Comparison of ENCODE assay signal across 37 cellular contexts in genomic region chr2:114668415-114668814, GRCh38.
"Had no signal": no experiment of that assay in that cellular context is flagged by ENCODE, and none has a peak within 500 bp of the region (broad histone marks: within the 10 kb centered on the region; RNA-seq: fewer than 3 reads in every experiment).

No MANE protein-coding gene starts in this region.

- FAIRE-seq: astrocyte, TTC549 had no signal

- DNase-seq: activated B cell treated with CpG ODN at 0.5 μM for 24 hours; activated CD4-positive, alpha-beta memory T cell treated with anti-CD3 and anti-CD28 coated beads for 36 hours; activated CD4-positive, alpha-beta T cell treated with anti-CD3 and anti-CD28 coated beads for 4 hours; activated CD4-positive, alpha-beta T cell treated with anti-CD3 and anti-CD28 coated beads, Interleukin-2, amount 10 ng/mL, durations not matched to agents 24 days and 14 days; activated CD4-positive, alpha-beta T cell treated with anti-CD3 and anti-CD28 coated beads, Interleukin-2, amount 50 U/mL, for 1 hour; activated CD4-positive, alpha-beta T cell treated with anti-CD3 and anti-CD28 coated beads, Interleukin-2, amount 50 U/mL, for 4 hours; activated CD4-positive, CD25-positive, alpha-beta regulatory T cell treated with anti-CD3 and anti-CD28 coated beads, Interleukin-2, amount 50 U/mL, for 72 hours; activated CD8-positive, alpha-beta memory T cell treated with anti-CD3 and anti-CD28 coated beads, Interleukin-2, amount 50 U/mL, for 4 hours; activated CD8-positive, alpha-beta T cell treated with anti-CD3 and anti-CD28 coated beads for 36 hours; activated effector memory CD4-positive, alpha-beta T cell treated with anti-CD3 and anti-CD28 coated beads, Interleukin-2, amount 50 U/mL, for 16 hours; activated gamma-delta T cell treated with Interleukin-2 at 50 U/mL for 16 hours; activated naive CD4-positive, alpha-beta T cell; activated naive CD4-positive, alpha-beta T cell treated with anti-CD3 and anti-CD28 coated beads for 36 hours; activated naive CD4-positive, alpha-beta T cell treated with anti-CD3 and anti-CD28 coated beads, Interleukin-2, amount 50 U/mL, for 16 hours; activated naive CD8-positive, alpha-beta T cell treated with anti-CD3 and anti-CD28 coated beads for 36 hours; activated T-cell treated with anti-CD3 and anti-CD28 coated beads for 4 hours; activated T-cell treated with anti-CD3 and anti-CD28 coated beads, Interleukin-2, amount 50 U/mL, for 1 hour; activated T-cell treated with anti-CD3 and anti-CD28 coated beads, Interleukin-2, amount 50 U/mL, for 4 hours; activated T-cell treated with anti-CD3 and anti-CD28 coated beads, Interleukin-2, amount 50 U/mL, for 72 hours; adrenal gland; amniotic stem cell; aorta; body of pancreas; brain microvascular endothelial cell; central memory CD4-positive, alpha-beta T cell; T-helper 1 cell; T-helper 2 cell; T-helper 9 cell had no signal

- H3K27me3 Mint-ChIP-seq: activated B cell treated with CpG ODN at 0.5 μM for 24 hours; activated CD4-positive, alpha-beta T cell treated with anti-CD3 and anti-CD28 coated beads, Interleukin-2, amount 10 ng/mL, durations not matched to agents 24 days and 14 days; activated CD8-positive, alpha-beta T cell treated with anti-CD3 and anti-CD28 coated beads for 36 hours; activated naive CD8-positive, alpha-beta T cell treated with anti-CD3 and anti-CD28 coated beads for 36 hours had no signal

- H3K4me1 Mint-ChIP-seq: activated B cell treated with CpG ODN at 0.5 μM for 24 hours; activated CD4-positive, alpha-beta T cell treated with anti-CD3 and anti-CD28 coated beads, Interleukin-2, amount 10 ng/mL, durations not matched to agents 24 days and 14 days; activated naive CD8-positive, alpha-beta T cell treated with anti-CD3 and anti-CD28 coated beads for 36 hours; activated T-helper 17 cell treated with anti-CD3 and anti-CD28 coated beads, Interleukin-2, amount 50 U/mL, for 72 hours had no signal

- H3K27ac Mint-ChIP-seq: activated B cell treated with CpG ODN at 0.5 μM for 24 hours; activated CD4-positive, alpha-beta memory T cell treated with anti-CD3 and anti-CD28 coated beads for 36 hours; activated CD4-positive, alpha-beta T cell treated with anti-CD3 and anti-CD28 coated beads, Interleukin-2, amount 10 ng/mL, durations not matched to agents 24 days and 14 days; activated CD8-positive, alpha-beta T cell treated with anti-CD3 and anti-CD28 coated beads for 36 hours; activated naive CD4-positive, alpha-beta T cell treated with anti-CD3 and anti-CD28 coated beads for 36 hours; activated naive CD4-positive, alpha-beta T cell treated with anti-CD3 and anti-CD28 coated beads, Interleukin-2, amount 50 U/mL, for 72 hours; activated naive CD8-positive, alpha-beta T cell treated with anti-CD3 and anti-CD28 coated beads for 36 hours; activated T-cell treated with anti-CD3 and anti-CD28 coated beads, Interleukin-2, amount 50 U/mL, for 72 hours; activated T-helper 1 cell treated with anti-CD3 and anti-CD28 coated beads, Interleukin-12 subunit alpha, Interleukin-12 subunit beta, Interleukin-2, Interleukin-4 antibody, amounts not matched to agents 30 ng/mL and 10 ng/mL and 1 ng/mL, durations not matched to agents 14 hours and 24 hours and 36 hours; activated T-helper 17 cell treated with anti-CD3 and anti-CD28 coated beads, Interleukin-2, amount 50 U/mL, for 72 hours; T-helper 1 cell treated with Interleukin-12 subunit alpha and Interleukin-12 subunit beta and Interleukin-4 antibody, amounts not matched to agents 30 μg/mL and 1 μg/mL, for 36 hours; T-helper 2 cell treated with Interferon-gamma antibody and Interleukin-4, amounts not matched to agents 5 μg/mL and 100 μg/mL, for 36 hours had no signal

- H3K9me3 Mint-ChIP-seq: activated CD4-positive, alpha-beta T cell treated with anti-CD3 and anti-CD28 coated beads, Interleukin-2, amount 10 ng/mL, durations not matched to agents 24 days and 14 days; activated CD8-positive, alpha-beta T cell treated with anti-CD3 and anti-CD28 coated beads for 36 hours; activated naive CD4-positive, alpha-beta T cell treated with anti-CD3 and anti-CD28 coated beads for 36 hours; activated naive CD8-positive, alpha-beta T cell treated with anti-CD3 and anti-CD28 coated beads for 36 hours; activated T-cell treated with anti-CD3 and anti-CD28 coated beads, Interleukin-2, amount 50 U/mL, for 4 hours; activated T-cell treated with anti-CD3 and anti-CD28 coated beads, Interleukin-2, amount 50 U/mL, for 72 hours; activated T-helper 1 cell treated with anti-CD3 and anti-CD28 coated beads, Interleukin-12 subunit alpha, Interleukin-12 subunit beta, Interleukin-2, Interleukin-4 antibody, amounts not matched to agents 30 ng/mL and 10 ng/mL and 1 ng/mL, durations not matched to agents 14 hours and 24 hours and 36 hours; T-helper 1 cell treated with Interleukin-12 subunit alpha and Interleukin-12 subunit beta and Interleukin-4 antibody, amounts not matched to agents 30 μg/mL and 1 μg/mL, for 36 hours; T-helper 2 cell treated with Interferon-gamma antibody and Interleukin-4, amounts not matched to agents 5 μg/mL and 100 μg/mL, for 36 hours had no signal

- H3K9me3 ChIP-seq: adrenal gland, body of pancreas, breast epithelium had no signal

- H3K4me3 Mint-ChIP-seq: activated B cell treated with CpG ODN at 0.5 μM for 24 hours; activated CD4-positive, alpha-beta memory T cell treated with anti-CD3 and anti-CD28 coated beads for 36 hours; activated CD4-positive, alpha-beta T cell treated with anti-CD3 and anti-CD28 coated beads, Interleukin-2, amount 10 ng/mL, durations not matched to agents 24 days and 14 days; activated CD8-positive, alpha-beta T cell treated with anti-CD3 and anti-CD28 coated beads for 36 hours; activated naive CD4-positive, alpha-beta T cell treated with anti-CD3 and anti-CD28 coated beads for 36 hours; activated naive CD8-positive, alpha-beta T cell treated with anti-CD3 and anti-CD28 coated beads for 36 hours; activated T-cell treated with anti-CD3 and anti-CD28 coated beads, Interleukin-2, amount 50 U/mL, for 4 hours; activated T-cell treated with anti-CD3 and anti-CD28 coated beads, Interleukin-2, amount 50 U/mL, for 72 hours; activated T-helper 1 cell treated with anti-CD3 and anti-CD28 coated beads, Interleukin-12 subunit alpha, Interleukin-12 subunit beta, Interleukin-2, Interleukin-4 antibody, amounts not matched to agents 30 ng/mL and 10 ng/mL and 1 ng/mL, durations not matched to agents 14 hours and 24 hours and 36 hours; activated T-helper 17 cell treated with anti-CD3 and anti-CD28 coated beads, Interleukin-2, amount 50 U/mL, for 72 hours; T-helper 1 cell treated with Interleukin-12 subunit alpha and Interleukin-12 subunit beta and Interleukin-4 antibody, amounts not matched to agents 30 μg/mL and 1 μg/mL, for 36 hours; T-helper 2 cell treated with Interferon-gamma antibody and Interleukin-4, amounts not matched to agents 5 μg/mL and 100 μg/mL, for 36 hours had no signal

- ATAC-seq: activated CD8-positive, alpha-beta T cell treated with anti-CD3 and anti-CD28 coated beads for 36 hours; activated naive CD4-positive, alpha-beta T cell treated with anti-CD3 and anti-CD28 coated beads, Interleukin-2, amount 50 U/mL, for 72 hours; activated T-cell treated with anti-CD3 and anti-CD28 coated beads, Interleukin-2, amount 50 U/mL, for 4 hours; activated T-cell treated with anti-CD3 and anti-CD28 coated beads, Interleukin-2, amount 50 U/mL, for 72 hours; activated T-helper 17 cell treated with anti-CD3 and anti-CD28 coated beads, Interleukin-2, amount 50 U/mL, for 72 hours; body of pancreas had no signal

- H3K4me3 ChIP-seq: adrenal gland, body of pancreas, breast epithelium had no signal

- H3K27me3 ChIP-seq: adrenal gland, body of pancreas, brain microvascular endothelial cell, breast epithelium had no signal

- H3K36me3 Mint-ChIP-seq: activated CD4-positive, alpha-beta memory T cell treated with anti-CD3 and anti-CD28 coated beads for 36 hours; activated naive CD4-positive, alpha-beta T cell treated with anti-CD3 and anti-CD28 coated beads, Interleukin-2, amount 50 U/mL, for 72 hours; activated naive CD8-positive, alpha-beta T cell treated with anti-CD3 and anti-CD28 coated beads for 36 hours had no signal

- H3K27ac ChIP-seq: adrenal gland, body of pancreas, brain microvascular endothelial cell, breast epithelium, VCaP had no signal

- H3K36me3 ChIP-seq: adrenal gland, brain microvascular endothelial cell, breast epithelium had no signal

- H3K4me1 ChIP-seq: adrenal gland, body of pancreas, breast epithelium had no signal
